Comparison of ENCODE assay signal across 11 cellular contexts in genomic region chr10:83603708-83604107, GRCh38.
DNase-seq lines count a peak whose midpoint lies in the region; ATAC-seq lines count a peak whose summit lies in the region.
"Had no signal": no experiment of that assay in that cellular context is flagged by ENCODE, and none has a peak within 500 bp of the region (broad histone marks: within the 10 kb centered on the region; RNA-seq: fewer than 3 reads in every experiment).

No MANE protein-coding gene starts in this region.

- H4K20me1 ChIP-seq in BLaER1 treated with 17β-estradiol and CSF1 and Interleukin-3, amounts not matched to agents 10 nM and 100 nM: no peaks in the 10 kb centered on the region

- no peaks in the 10 kb centered on the region for H3K36me3 ChIP-seq in BLaER1 treated with 17β-estradiol and CSF1 and Interleukin-3, amounts not matched to agents 10 nM and 100 nM
- H3K36me3 ChIP-seq in aorta (ENCODE audit: control insufficient read depth in 1 of 2, insufficient read depth in 2 of 2, low read length in 1 of 2): no peaks in the 10 kb centered on the region

- no peaks in the 10 kb centered on the region for H3K27me3 ChIP-seq in BLaER1 treated with 17β-estradiol and CSF1 and Interleukin-3, amounts not matched to agents 10 nM and 100 nM
- H3K27me3 ChIP-seq in aorta (ENCODE audit: control insufficient read depth in 1 of 2, insufficient read depth in 2 of 2, low read length in 1 of 2): no peaks in the 10 kb centered on the region

- intact Hi-C loops in aorta (cut with DNase I): no loop called here

- H3K9me3 ChIP-seq in BLaER1 treated with 17β-estradiol and CSF1 and Interleukin-3, amounts not matched to agents 10 nM and 100 nM (replicated peaks in 1 of 11): no peaks in the 10 kb centered on the region
- no peaks in the 10 kb centered on the region for H3K9me3 ChIP-seq in aorta (ENCODE audit: control insufficient read depth, low read length)

- 84 to 93% methylated on average over 1 of the region's 1 CpG for WGBS in aorta, 2 donors

- DNase-seq in NOMO-1 treated with DMSO at 0.1 percent for 48 hours (lab: John Stamatoyannopoulos, UW; ENCODE audit: unreplicated experiment): peak; percentile 71
- no peak for DNase-seq in aorta
- DNase-seq in dedifferentiated amniotic fluid mesenchymal stem cell (ENCODE audit: extremely low spot score): no peak
- DNase-seq in occipital lobe (lab: John Stamatoyannopoulos, UW): no peak
- DNase-seq in DMS153 treated with DMSO at 0.1 percent for 48 hours (lab: John Stamatoyannopoulos, UW; ENCODE audit: unreplicated experiment): no peak
- DNase-seq: activated CD8-positive, alpha-beta memory T cell treated with anti-CD3 and anti-CD28 coated beads, Interleukin-2, amount 50 U/mL, for 48 hours; nephron progenitor cell had no signal

- peak; percentile 96 for ATAC-seq in GM19023 (IDR thresholded peaks at IDR 0.05; ENCODE audit: unreplicated experiment)
- ATAC-seq in HG02852 (IDR thresholded peaks at IDR 0.05; ENCODE audit: unreplicated experiment): peak; percentile 100
- no peak for ATAC-seq in aorta (ENCODE audit: low FRiP score)

- H3K9ac ChIP-seq in BLaER1 treated with 17β-estradiol and CSF1 and Interleukin-3, amounts not matched to agents 10 nM and 100 nM: no peak overlapping the region

- H3K4me3 ChIP-seq in BLaER1 treated with 17β-estradiol and CSF1 and Interleukin-3, amounts not matched to agents 10 nM and 100 nM: no peak overlapping the region
- no peak overlapping the region for H3K4me3 ChIP-seq in aorta (ENCODE audit: low read length in 2 of 2)

- peak overlapping the region; percentile 7 to 42 (median 31); a peak in 16 of 22 replicates for H3K4me2 ChIP-seq in BLaER1 treated with 17β-estradiol and CSF1 and Interleukin-3, amounts not matched to agents 10 nM and 100 nM

- H3K27ac ChIP-seq in BLaER1 treated with 17β-estradiol and CSF1 and Interleukin-3, amounts not matched to agents 10 nM and 100 nM: no peak overlapping the region; a peak in 1 of 22 replicates
- no peak overlapping the region for H3K27ac ChIP-seq in aorta (ENCODE audit: low read depth in 1 of 2, low read length in 2 of 2)
- H3K27ac ChIP-seq: C4-2B had no signal

- peaks cover 0 to 13% (median 7%) of the 10 kb centered on the region in 10 experiments; a peak in 16 of 20 replicates for H3K4me1 ChIP-seq in BLaER1 treated with 17β-estradiol and CSF1 and Interleukin-3, amounts not matched to agents 10 nM and 100 nM
- H3K4me1 ChIP-seq in aorta (ENCODE audit: control insufficient read depth in 1 of 2, insufficient read depth in 2 of 2, low read length in 2 of 2): no peaks in the 10 kb centered on the region
